Comparison of ENCODE assay signal across 8 cellular contexts in genomic region chr1:10514490-10515235, GRCh38. TPM values are rescaled to one million over a fixed set of nuclear protein-coding genes. Genes with fewer than 3 reads are reported as not detected.
DNase-seq lines count a peak whose midpoint lies in the region; ATAC-seq, FAIRE-seq and TF ChIP-seq lines count a peak whose summit lies in the region.

No MANE protein-coding gene starts in this region.

- no peaks in the 10 kb centered on the region for H3K27me3 ChIP-seq in GM06990 (replicated peaks; ENCODE audit: control insufficient read depth, insufficient read depth, low read length)
- H3K27me3 ChIP-seq in GM12878 (replicated peaks in 1 of 2; ENCODE audit: control insufficient read depth in 2 of 2, insufficient read depth in 2 of 2, low read length in 1 of 2), result no peaks in the 10 kb centered on the region
- H3K27me3 ChIP-seq in mesendoderm (ENCODE audit: insufficient read depth, low read length, poor library complexity), result no peaks in the 10 kb centered on the region

- H3K36me3 ChIP-seq in GM06990 (ENCODE audit: control insufficient read depth, insufficient read depth, low read length) (peaks cover 2% of the 10 kb centered on the region; the same call in 1 of the 2 replicates), GM12878 (ENCODE audit: control insufficient read depth in 2 of 2, insufficient read depth in 2 of 2, low read length in 1 of 2) (peaks cover 3 to 5% of the 10 kb centered on the region in 2 experiments; a peak in 2 of 4 replicates), mesendoderm (ENCODE audit: control insufficient read depth, insufficient read depth, low read length) (no peaks in the 10 kb centered on the region)

- H4K8ac ChIP-seq in mesendoderm (ENCODE audit: low read depth, low read length), result no peak overlapping the region

- peak overlapping the region; percentile 15; the same call in 1 of the 2 replicates for H3K9ac ChIP-seq in GM12878 (ENCODE audit: control insufficient read depth, insufficient read depth, low read length)
- H3K9ac ChIP-seq in mesendoderm (ENCODE audit: low read length), result peak overlapping the region; percentile 10

- peak overlapping the region; percentile 86 for H3K27ac ChIP-seq in GM12878 (ENCODE audit: control insufficient read depth, insufficient read depth)
- no peak overlapping the region for H3K27ac ChIP-seq in mesendoderm (ENCODE audit: low read depth, low read length)

- no peak overlapping the region for H3K23ac ChIP-seq in mesendoderm (ENCODE audit: low read length)

- no peak overlapping the region for H3K18ac ChIP-seq in mesendoderm (ENCODE audit: low read length)

- RAD21 ChIA-PET in GM12878 (lab: Charles Lee; ENCODE audit: unreplicated experiment), result interaction anchor here (0.6 to 1.0 kb wide), 2 partner anchors 523 to 542 kb away, joined by 3 read pairs; no protein-coding TSS in a partner anchor

- no peak overlapping the region for H3K4ac ChIP-seq in mesendoderm (ENCODE audit: low read depth, low read length)

- H4K5ac ChIP-seq in mesendoderm (ENCODE audit: low read length), result no peak overlapping the region

- no peak overlapping the region for H2BK15ac ChIP-seq in mesendoderm (replicated peaks; ENCODE audit: low read depth)

- H3K4me2 ChIP-seq in GM12878 (ENCODE audit: control insufficient read depth, insufficient read depth) (peak overlapping the region; percentile 19), mesendoderm (ENCODE audit: low read length) (no peak overlapping the region)

- CTCF ChIA-PET in GM12878 (lab: Yijun Ruan, JAX), result interaction anchor here (0.6 to 2.8 kb wide), 8 partner anchors 11 to 353 kb away, joined by 3 to 21 read pairs (median 5); no protein-coding TSS in a partner anchor

- H3K9me3 ChIP-seq in GM12878 (replicated peaks; ENCODE audit: control insufficient read depth, insufficient read depth, low read length), result no peaks in the 10 kb centered on the region

- WGBS in GM12878 (ENCODE audit: insufficient coverage, insufficient replicate concordance, low lambda C conversion rate, missing lambda C conversion rate), result 85% methylated on average over 8 of the region's 8 CpGs
- WGBS in mesendoderm (ENCODE audit: extremely low coverage, insufficient coverage, low lambda C conversion rate), result no CpG with 5 or more reads among the region's 8 CpGs

- ATAC-seq in GM12878, result no peak

- H3K4me1 ChIP-seq in GM12878 (ENCODE audit: control insufficient read depth, insufficient read depth, low read length) (peaks cover 68% of the 10 kb centered on the region), mesendoderm (ENCODE audit: control insufficient read depth, low read depth, low read length) (peaks cover 18% of the 10 kb centered on the region)

- in situ Hi-C loops in ACHN (cut with HindIII; ENCODE audit: low pct_ligation_motif_present, low pct_unique_long_range_greater_than_20kb, low sequenced_read_pairs) (no loop called here), GM12878 (cut with MboI) (no loop called here)

- H3K79me1 ChIP-seq in mesendoderm (ENCODE audit: low read length), result peaks cover 27% of the 10 kb centered on the region

- no TSS peak for BruUV-seq in GM12878 (replicated peaks; lab: Mats Ljungman, UMichigan)

- POLR2A ChIA-PET in GM12878 (lab: Charles Lee), result no interaction called here

- DNase-seq in ACHN (peak; percentile 41), GM06990 (ENCODE audit: extremely low read depth, insufficient read length) (no peak), NCI-H2196 treated with DMSO at 0.1 percent for 48 hours (lab: John Stamatoyannopoulos, UW; ENCODE audit: unreplicated experiment) (peak; percentile 39), GM12878 (ENCODE audit: low read depth, low spot score) (no peak), mesendoderm (peak; percentile 82), NCI-H774 (lab: John Stamatoyannopoulos, UW) (no peak), A172 (ENCODE audit: low spot score) (no peak)
- DNase-seq in activated T-cell treated with anti-CD3 and anti-CD28 coated beads, Interleukin-2, amount 50 U/mL, for 48 hours, result no peak

- H2BK120ac ChIP-seq in mesendoderm (ENCODE audit: low read depth, low read length), result no peak overlapping the region

- H2AFZ ChIP-seq in GM12878 (ENCODE audit: control insufficient read depth, low read depth, low read length), result no peak overlapping the region

- H3K79me2 ChIP-seq in GM12878 (ENCODE audit: control insufficient read depth, insufficient read depth, low read length) (peaks cover 64% of the 10 kb centered on the region), mesendoderm (ENCODE audit: control insufficient read depth, insufficient read depth, low read length) (peaks cover 15% of the 10 kb centered on the region)

- H3K56ac ChIP-seq in mesendoderm (ENCODE audit: low read length), result no peak overlapping the region

- TF ChIP-seq RAD21 in GM12878 (IDR thresholded peaks at IDR 0.05; ENCODE audit: insufficient read depth, low read depth, low read length), result peak; percentile 78

- TF ChIP-seq CTCF in GM06990 (IDR thresholded peaks at IDR 0.05; ENCODE audit: insufficient read depth, low read length, poor library complexity, severe bottlenecking) (peak; percentile 45), GM12878 (IDR thresholded peaks at IDR 0.05 in 2 of 3, conservative IDR thresholded peaks at IDR 0.05 in 1 of 3; ENCODE audit: control insufficient read depth in 2 of 3, extremely low read depth in 1 of 3, insufficient read depth in 1 of 3, low read depth in 3 of 3, low read length in 3 of 3) (peak; percentile 56 to 71 (median 60); a peak in 5 of 6 replicates)

- no peaks in the 10 kb centered on the region; the same call in 1 of the 2 replicates for H4K20me1 ChIP-seq in GM12878 (ENCODE audit: control insufficient read depth, insufficient read depth)

- TF ChIP-seq EP300 in GM12878 (IDR thresholded peaks at IDR 0.05; ENCODE audit: borderline replicate concordance in 1 of 2, control insufficient read depth in 1 of 2, low read depth in 2 of 2, low read length in 2 of 2), result no peak

- intact Hi-C loops in GM12878 (cut with micrococcal nuclease; ENCODE audit: unreplicated experiment), result loop anchor here (2.0 to 10.0 kb wide), 3 partner anchors 178 to 450 kb away; no protein-coding TSS in a partner anchor

- FAIRE-seq in GM12878 (lab: Jason Lieb, UNC), result no peak

- SMC1A ChIA-PET in GM12878 (lab: Charles Lee; ENCODE audit: uncharacterized antibody, unreplicated experiment), result interaction anchor here (0.8 to 3.5 kb wide), 9 partner anchors 9 to 523 kb away, joined by 3 to 21 read pairs (median 4); no protein-coding TSS in a partner anchor

- H2BK5ac ChIP-seq in mesendoderm (ENCODE audit: low read length), result no peak overlapping the region

- H2AK5ac ChIP-seq in mesendoderm (ENCODE audit: low read length), result no peak overlapping the region

- H3K4me3 ChIP-seq in GM06990 (replicated peaks; ENCODE audit: low read depth, low read length) (no peak overlapping the region), GM12878 (no peak overlapping the region), mesendoderm (ENCODE audit: low read length) (no peak overlapping the region)

- no peak for TF ChIP-seq POLR2A in GM12878 (IDR thresholded peaks at IDR 0.05; ENCODE audit: low read depth, low read length)

TF ChIP-seq in GM12878, 131 proteins besides CTCF, POLR2A, EP300 and RAD21:
- TF ChIP-seq SUPT20H (IDR thresholded peaks at IDR 0.05; ENCODE audit: borderline replicate concordance, control insufficient read depth, low read depth, low read length), result no peak
- TF ChIP-seq SMC3 (IDR thresholded peaks at IDR 0.05; ENCODE audit: borderline replicate concordance, low read length), result peak; percentile 71

RNA-seq across cellular contexts. Expression of gene PEX14, which starts 39.9 kb away (rescaled TPM):
- 20.9 and 23.3 TPM in 2 replicates for total RNA-seq in GM12878 (2013; cell fraction: nucleolus; rRNA removed)
- total RNA-seq in GM12878 (2014; rRNA removed), result 14.1 and 14.6 TPM in 2 replicates
- total RNA-seq in GM12878 (2014; rRNA removed; fragmentation: Illumina TruSeq; extraction: Trizol), result 7.6 and 11.3 TPM in 2 replicates
- total RNA-seq in GM12878 (2021), result 21.5 and 21.9 TPM in 2 replicates
- 5.1 TPM for polyA plus RNA-seq in GM12878 (2011; ENCODE audit: low read depth)
- 4.0 and 6.0 TPM in 2 replicates for polyA plus RNA-seq in GM12878 (2011; rRNA removed)
- polyA plus RNA-seq in GM12878 (2011; cell fraction: cytosol; rRNA removed), result 8.3 and 10.1 TPM in 2 replicates
- 19.6 and 30.4 TPM in 2 replicates for polyA plus RNA-seq in GM12878 (2011; cell fraction: nucleus; rRNA removed)
- polyA plus RNA-seq in GM12878 (2012), result 15.9 and 16.2 TPM in 2 replicates
- 3.3 and 10.7 TPM in 2 replicates for polyA plus RNA-seq in GM12878 (2014; fragmentation: Illumina TruSeq; extraction: Trizol)
- 1 to 10 TPM; 1.4 to 1.5 TPM for polyA plus RNA-seq in GM12878 (2014; fragmentation: Nextera tagmentation; extraction: Ambion mirVana)
- polyA plus RNA-seq in GM12878 (2014; rRNA removed), result 12.8 and 15.6 TPM in 2 replicates
- polyA plus RNA-seq in GM12878 (2016; fragmentation: Nextera tagmentation; extraction: Ambion mirVana), result 10 to 100 TPM; 20.6 to 23.2 TPM
- polyA minus RNA-seq in GM12878 (2011; rRNA and poly(A)+ RNA removed), result 3.2 and 8.4 TPM in 2 replicates
- polyA minus RNA-seq in GM12878 (2011; cell fraction: cytosol; rRNA and poly(A)+ RNA removed), result 5.2 and 7.4 TPM in 2 replicates
- polyA minus RNA-seq in GM12878 (2011; cell fraction: nucleus; rRNA and poly(A)+ RNA removed), result 8.6 and 14.5 TPM in 2 replicates
- 17.6 TPM for polyA plus RNA-seq in mesendoderm (2013, experiment 1 of 2)
- polyA plus RNA-seq in mesendoderm (2013, experiment 2 of 2), result 18.4 TPM
- 5.9 and 14.3 TPM in 2 replicates for total RNA-seq in A172 (2014; rRNA removed; shearing (Covaris generic))

RNA-seq across cellular contexts. Expression of gene DFFA, which starts 42.3 kb away (rescaled TPM):
- 39.4 and 39.5 TPM in 2 replicates for total RNA-seq in GM12878 (2013; cell fraction: nucleolus; rRNA removed)
- total RNA-seq in GM12878 (2014; rRNA removed) (41.2 and 43.3 TPM in 2 replicates), GM12878 (2014; rRNA removed; fragmentation: Illumina TruSeq; extraction: Trizol) (43.0 and 49.2 TPM in 2 replicates), GM12878 (2021) (56.0 and 56.4 TPM in 2 replicates)
- 14.8 TPM for polyA plus RNA-seq in GM12878 (2011; ENCODE audit: low read depth)
- polyA plus RNA-seq in GM12878 (2011; rRNA removed) (32.8 and 38.1 TPM in 2 replicates), GM12878 (2014; fragmentation: Illumina TruSeq; extraction: Trizol) (31.7 and 37.4 TPM in 2 replicates), GM12878 (2014; fragmentation: Nextera tagmentation; extraction: Ambion mirVana) (10 to 100 TPM; 55.6 to 57.3 TPM), GM12878 (2014; rRNA removed) (36.1 and 41.1 TPM in 2 replicates), GM12878 (2016; fragmentation: Nextera tagmentation; extraction: Ambion mirVana) (10 to 100 TPM; 78.8 to 83.8 TPM)
- polyA plus RNA-seq in GM12878 (2011; cell fraction: cytosol; rRNA removed), result 33.6 and 35.5 TPM in 2 replicates
- polyA plus RNA-seq in GM12878 (2011; cell fraction: nucleus; rRNA removed), result 13.9 and 15.4 TPM in 2 replicates
- polyA plus RNA-seq in GM12878 (2012), result 21.9 and 23.7 TPM in 2 replicates
- 53.0 and 57.9 TPM in 2 replicates for polyA minus RNA-seq in GM12878 (2011; rRNA and poly(A)+ RNA removed)
- 11.3 and 12.0 TPM in 2 replicates for polyA minus RNA-seq in GM12878 (2011; cell fraction: cytosol; rRNA and poly(A)+ RNA removed)
- polyA minus RNA-seq in GM12878 (2011; cell fraction: nucleus; rRNA and poly(A)+ RNA removed), result 5.2 and 7.7 TPM in 2 replicates
- 58.7 TPM for polyA plus RNA-seq in mesendoderm (2013, experiment 1 of 2)
- 61.6 TPM for polyA plus RNA-seq in mesendoderm (2013, experiment 2 of 2)
- 29.9 and 31.3 TPM in 2 replicates for total RNA-seq in A172 (2014; rRNA removed; shearing (Covaris generic))

Comparison
In these comparisons a context has a peak if more than half of its experiments do, and no peak if none do; other contexts are left out.
1. DNase-seq: peak in ACHN (single experiment), NCI-H2196 treated with DMSO at 0.1 percent for 48 hours (single experiment) and mesendoderm (single experiment); none in GM06990 (single experiment), GM12878 (single experiment), NCI-H774 (single experiment), activated T-cell treated with anti-CD3 and anti-CD28 coated beads, Interleukin-2, amount 50 U/mL, for 48 hours (0 of 2) and A172 (single experiment).